ENCODE assay signal across 9 cellular contexts in the genomic region with DNA sequence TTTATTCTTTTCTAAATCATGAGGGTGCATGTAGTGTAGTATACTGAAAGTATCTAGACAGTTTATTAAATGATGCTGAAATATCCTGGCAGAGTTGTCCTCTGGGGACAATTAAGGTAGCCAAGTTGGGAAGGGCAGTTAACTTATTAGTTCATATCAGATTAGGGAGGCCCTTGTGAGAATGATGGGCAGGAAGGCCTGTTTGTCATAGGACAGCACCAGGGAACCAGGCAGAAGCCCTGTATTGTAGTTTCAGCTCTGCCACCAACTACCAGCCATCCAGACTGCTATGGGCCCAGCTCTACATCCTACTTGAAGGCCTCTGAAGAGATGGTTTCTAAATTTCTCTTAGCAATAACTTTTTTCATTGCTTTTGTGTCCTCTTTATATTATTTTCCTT. TPM values are rescaled to one million over a fixed set of nuclear protein-coding genes. Genes with fewer than 3 reads are reported as not detected.
A peak's percentile ranks its signal among the peaks of the same experiment; 100 is the strongest.
DNase-seq lines count a peak whose midpoint lies in the region; ATAC-seq, FAIRE-seq and TF ChIP-seq lines count a peak whose summit lies in the region.
"Had no signal": no experiment of that assay in that cellular context is flagged by ENCODE, and none has a peak within 500 bp of the region (broad histone marks: within the 10 kb centered on the region; RNA-seq: fewer than 3 reads in every experiment).

No MANE protein-coding gene starts in this region.

- no peak for ATAC-seq in heart left ventricle

- H3K4me1 ChIP-seq in left ventricle myocardium inferior (peaks cover 95% of the 10 kb centered on the region), heart left ventricle (peaks cover 0 to 78% (median 71%) of the 10 kb centered on the region in 12 donors), uterus (peaks cover 0 to 23% of the 10 kb centered on the region in 2 donors)

- H3K27me3 ChIP-seq in left ventricle myocardium inferior (ENCODE audit: low read depth) (no peaks in the 10 kb centered on the region), heart left ventricle (no peaks in the 10 kb centered on the region), uterus (no peaks in the 10 kb centered on the region)

- TF ChIP-seq CTCF in left ventricle myocardium inferior (IDR thresholded peaks at IDR 0.05; ENCODE audit: borderline replicate concordance) (no peak), heart left ventricle (IDR thresholded peaks at IDR 0.05) (no peak), mesothelial cell of epicardium (IDR thresholded peaks at IDR 0.05; ENCODE audit: unreplicated experiment) (no peak), uterus (IDR thresholded peaks at IDR 0.05) (no peak)

- H3K4me3 ChIP-seq in left ventricle myocardium inferior (peak overlapping the region; percentile 100), heart left ventricle (peak overlapping the region in 5 of 12 donors; percentile 1 to 89 (median 9)), uterus (peak overlapping the region in 1 of 2 donors; percentile 7)

- no peaks in the 10 kb centered on the region for H3K9me3 ChIP-seq in left ventricle myocardium inferior (replicated peaks)
- H3K9me3 ChIP-seq in heart left ventricle: no peaks in the 10 kb centered on the region
- H3K9me3 ChIP-seq in uterus: no peaks in the 10 kb centered on the region

- peaks cover 72% of the 10 kb centered on the region for H3K4me1 Mint-ChIP-seq in activated CD4-positive, alpha-beta memory T cell treated with anti-CD3 and anti-CD28 coated beads, Interleukin-2, amount 10 ng/mL, durations not matched to agents 7 days and 5 days
- peaks cover 63% of the 10 kb centered on the region for H3K4me1 Mint-ChIP-seq in mesothelial cell of epicardium

- H3K27ac ChIP-seq in left ventricle myocardium inferior (replicated peaks): peak overlapping the region; percentile 37
- H3K27ac ChIP-seq in heart left ventricle: peak overlapping the region in 5 of 12 donors; percentile 1 to 56 (median 23)
- H3K27ac ChIP-seq in uterus: peak overlapping the region; percentile 42 to 51

- intact Hi-C loops in left ventricle myocardium inferior (cut with micrococcal nuclease) (no loop called here), heart left ventricle (cut with DNase I) (loop anchor here in 5 of 10 donors (5.0 to 10.0 kb wide), 5 partner anchors 49 to 441 kb away; no protein-coding TSS in a partner anchor), uterus (cut with DNase I; ENCODE audit: low total_unique reads) (no loop called here)

- CTCF ChIA-PET in activated CD4-positive, alpha-beta memory T cell treated with anti-CD3 and anti-CD28 coated beads, Interleukin-2, amount 10 ng/mL, durations not matched to agents 7 days and 5 days (lab: Charles Lee): interaction anchor here (1.7 kb wide), 1 partner anchor 442 kb away, joined by 6 read pairs; no protein-coding TSS in a partner anchor

- peaks cover 40% of the 10 kb centered on the region for H3K36me3 Mint-ChIP-seq in activated CD4-positive, alpha-beta memory T cell treated with anti-CD3 and anti-CD28 coated beads, Interleukin-2, amount 10 ng/mL, durations not matched to agents 7 days and 5 days (ENCODE audit: low read depth)
- peaks cover 2% of the 10 kb centered on the region for H3K36me3 Mint-ChIP-seq in mesothelial cell of epicardium

- H3K36me3 ChIP-seq in left ventricle myocardium inferior: no peaks in the 10 kb centered on the region
- peaks cover 0 to 19% (median 4%) of the 10 kb centered on the region in 9 donors for H3K36me3 ChIP-seq in heart left ventricle
- no peaks in the 10 kb centered on the region for H3K36me3 ChIP-seq in uterus

- no peaks in the 10 kb centered on the region for H3K9me3 Mint-ChIP-seq in activated CD4-positive, alpha-beta memory T cell treated with anti-CD3 and anti-CD28 coated beads, Interleukin-2, amount 10 ng/mL, durations not matched to agents 7 days and 5 days
- H3K9me3 Mint-ChIP-seq in mesothelial cell of epicardium: no peaks in the 10 kb centered on the region

- H3K27me3 Mint-ChIP-seq in activated CD4-positive, alpha-beta memory T cell treated with anti-CD3 and anti-CD28 coated beads, Interleukin-2, amount 10 ng/mL, durations not matched to agents 7 days and 5 days: no peaks in the 10 kb centered on the region
- no peaks in the 10 kb centered on the region for H3K27me3 Mint-ChIP-seq in mesothelial cell of epicardium (ENCODE audit: low read depth)

- POLR2A ChIA-PET in activated CD4-positive, alpha-beta memory T cell treated with anti-CD3 and anti-CD28 coated beads, Interleukin-2, amount 10 ng/mL, durations not matched to agents 7 days and 5 days (lab: Charles Lee): interaction anchor here (2.5 to 4.5 kb wide), 2 partner anchors 47 to 630 kb away, joined by 15 to 22 read pairs; a partner anchor contains a TSS

- peak overlapping the region; percentile 10 for H3K27ac Mint-ChIP-seq in activated CD4-positive, alpha-beta memory T cell treated with anti-CD3 and anti-CD28 coated beads, Interleukin-2, amount 10 ng/mL, durations not matched to agents 7 days and 5 days
- peak overlapping the region; percentile 37 for H3K27ac Mint-ChIP-seq in mesothelial cell of epicardium

- H3K4me3 Mint-ChIP-seq in activated CD4-positive, alpha-beta memory T cell treated with anti-CD3 and anti-CD28 coated beads, Interleukin-2, amount 10 ng/mL, durations not matched to agents 7 days and 5 days: no peak overlapping the region
- H3K4me3 Mint-ChIP-seq in mesothelial cell of epicardium: peak overlapping the region; percentile 16

- DNase-seq in left ventricle myocardium inferior (no peak), heart left ventricle (no peak), mesothelial cell of epicardium (ENCODE audit: low spot score in 2 of 2, unreplicated experiment in 2 of 2) (no peak), uterus (no peak), SIG-M5 (lab: John Stamatoyannopoulos, UW) (no peak), frontal cortex (ENCODE audit: low spot score in 2 of 2) (no peak), MV-4-11 (lab: John Stamatoyannopoulos, UW) (no peak)
- DNase-seq in activated CD4-positive, alpha-beta memory T cell treated with anti-CD3 and anti-CD28 coated beads, Interleukin-2, amount 10 ng/mL, durations not matched to agents 7 days and 5 days: no peak
- DNase-seq: foreskin fibroblast had no signal

- TF ChIP-seq POLR2A in heart left ventricle (IDR thresholded peaks at IDR 0.05): no peak
- no peak for TF ChIP-seq POLR2A in uterus (IDR thresholded peaks at IDR 0.05)

- FAIRE-seq in frontal cortex (lab: Jason Lieb, UNC): no peak

RNA-seq across cellular contexts. Expression of a gene that starts 4.0 kb away (rescaled TPM):
- 13.5 TPM for total RNA-seq in left ventricle myocardium inferior
- total RNA-seq in heart left ventricle: 10 to 100 TPM in 8 of 9 donors, 1 to 10 TPM in 1; 6.6 to 19.9 (median 13.7) TPM
- 10 to 100 TPM in 1 of 2 donors, 1 to 10 TPM in 1; 7.2 to 12.4 TPM for polyA plus RNA-seq in heart left ventricle
- total RNA-seq in activated CD4-positive, alpha-beta memory T cell treated with anti-CD3 and anti-CD28 coated beads, Interleukin-2, amount 10 ng/mL, durations not matched to agents 7 days and 5 days: 10 to 100 TPM; 16.2 to 18.6 TPM
- total RNA-seq in mesothelial cell of epicardium: 23.9 to 25.7 TPM (median 24.9 TPM) in 3 replicates
- total RNA-seq in uterus: 10 to 100 TPM; 11.5 to 79.2 (median 58.7) TPM
- total RNA-seq in frontal cortex: 45.7 TPM
